In genomic region chr12:124819525-124819924, GRCh38 we compare ENCODE assay signal across 30 cellular contexts.
"Had no signal": no experiment of that assay in that cellular context is flagged by ENCODE, and none has a peak within 500 bp of the region (broad histone marks: within the 10 kb centered on the region; RNA-seq: fewer than 3 reads in every experiment).

No MANE protein-coding gene starts in this region.

- ATAC-seq: activated CD8-positive, alpha-beta T cell treated with anti-CD3 and anti-CD28 coated beads for 36 hours; body of pancreas; Panc1 had no signal

- H3K36me3 ChIP-seq: breast epithelium, MG63 had no signal

- H3K27ac Mint-ChIP-seq: activated CD8-positive, alpha-beta T cell treated with anti-CD3 and anti-CD28 coated beads for 36 hours; activated naive CD4-positive, alpha-beta T cell treated with anti-CD3 and anti-CD28 coated beads, Interleukin-2, amount 50 U/mL, for 24 hours; activated naive CD8-positive, alpha-beta T cell treated with anti-CD3 and anti-CD28 coated beads, Interleukin-2, amount 10 ng/mL, durations not matched to agents 7 days and 5 days; activated T-cell treated with anti-CD3 and anti-CD28 coated beads, Interleukin-2, amount 50 U/mL, for 24 hours; activated T-helper 2 cell treated with anti-CD3 and anti-CD28 coated beads, Interferon-gamma antibody, Interleukin-2, Interleukin-4, amounts not matched to agents 10 μg/mL and 5 μg/mL and 100 μg/mL, durations not matched to agents 14 hours and 24 hours and 36 hours; T-helper 1 cell treated with Interleukin-12 subunit alpha and Interleukin-12 subunit beta and Interleukin-4 antibody, amounts not matched to agents 30 μg/mL and 1 μg/mL, for 36 hours; T-helper 2 cell treated with Interferon-gamma antibody and Interleukin-4, amounts not matched to agents 5 μg/mL and 100 μg/mL, for 36 hours had no signal

- H3K4me3 Mint-ChIP-seq: activated CD8-positive, alpha-beta T cell treated with anti-CD3 and anti-CD28 coated beads for 36 hours; activated naive CD4-positive, alpha-beta T cell treated with anti-CD3 and anti-CD28 coated beads, Interleukin-2, amount 50 U/mL, for 24 hours; activated naive CD8-positive, alpha-beta T cell treated with anti-CD3 and anti-CD28 coated beads, Interleukin-2, amount 10 ng/mL, durations not matched to agents 7 days and 5 days; activated T-cell treated with anti-CD3 and anti-CD28 coated beads, Interleukin-2, amount 50 U/mL, for 24 hours; T-helper 1 cell treated with Interleukin-12 subunit alpha and Interleukin-12 subunit beta and Interleukin-4 antibody, amounts not matched to agents 30 μg/mL and 1 μg/mL, for 36 hours; T-helper 2 cell treated with Interferon-gamma antibody and Interleukin-4, amounts not matched to agents 5 μg/mL and 100 μg/mL, for 36 hours had no signal

- H3K27me3 Mint-ChIP-seq: activated CD8-positive, alpha-beta T cell treated with anti-CD3 and anti-CD28 coated beads for 36 hours; activated naive CD4-positive, alpha-beta T cell treated with anti-CD3 and anti-CD28 coated beads, Interleukin-2, amount 50 U/mL, for 24 hours; activated naive CD8-positive, alpha-beta T cell treated with anti-CD3 and anti-CD28 coated beads, Interleukin-2, amount 10 ng/mL, durations not matched to agents 7 days and 5 days; activated T-cell treated with anti-CD3 and anti-CD28 coated beads, Interleukin-2, amount 50 U/mL, for 24 hours had no signal

- H3K4me1 Mint-ChIP-seq: activated naive CD4-positive, alpha-beta T cell treated with anti-CD3 and anti-CD28 coated beads, Interleukin-2, amount 50 U/mL, for 24 hours had no signal

- H3K4me1 ChIP-seq: breast epithelium had no signal

- H3K9me3 ChIP-seq: body of pancreas, breast epithelium, MG63, SJCRH30 had no signal

- DNase-seq: activated CD4-positive, alpha-beta T cell treated with anti-CD3 and anti-CD28 coated beads for 1 hour; activated CD4-positive, alpha-beta T cell treated with anti-CD3 and anti-CD28 coated beads for 48 hours; activated CD4-positive, CD25-positive, alpha-beta regulatory T cell; activated CD8-positive, alpha-beta T cell treated with anti-CD3 and anti-CD28 coated beads for 36 hours; activated gamma-delta T cell; activated naive CD4-positive, alpha-beta T cell treated with Interleukin-2 at 50 U/mL for 16 hours; activated naive CD8-positive, alpha-beta T cell treated with anti-CD3 and anti-CD28 coated beads, Interleukin-2, amount 10 ng/mL, durations not matched to agents 7 days and 5 days; activated T-cell treated with anti-CD3 and anti-CD28 coated beads, Interleukin-2, amount 50 U/mL, for 24 hours; body of pancreas; Kasumi-1; KG1; MG63; NCI-H1048; NCI-H1105 treated with DMSO at 0.1 percent for 48 hours; NCI-H1436; NCI-H1694; NCI-H1930; NCI-H2081 treated with DMSO at 0.1 percent for 48 hours; NCI-H345; NCI-H524 treated with DMSO at 0.1 percent for 48 hours; SHP77; SJCRH30 had no signal

- H3K4me3 ChIP-seq: body of pancreas, breast epithelium, MG63, SJCRH30, SK-N-MC had no signal

- H3K27me3 ChIP-seq: body of pancreas, breast epithelium, MG63, SJCRH30 had no signal

- H3K36me3 Mint-ChIP-seq: activated naive CD4-positive, alpha-beta T cell treated with anti-CD3 and anti-CD28 coated beads, Interleukin-2, amount 50 U/mL, for 24 hours; activated naive CD8-positive, alpha-beta T cell treated with anti-CD3 and anti-CD28 coated beads, Interleukin-2, amount 10 ng/mL, durations not matched to agents 7 days and 5 days had no signal

- H3K27ac ChIP-seq: body of pancreas, breast epithelium, SJCRH30, SK-N-MC, VCaP had no signal

- H3K9me3 Mint-ChIP-seq: activated CD8-positive, alpha-beta T cell treated with anti-CD3 and anti-CD28 coated beads for 36 hours; activated naive CD4-positive, alpha-beta T cell treated with anti-CD3 and anti-CD28 coated beads, Interleukin-2, amount 50 U/mL, for 24 hours; activated naive CD8-positive, alpha-beta T cell treated with anti-CD3 and anti-CD28 coated beads, Interleukin-2, amount 10 ng/mL, durations not matched to agents 7 days and 5 days; activated T-cell treated with anti-CD3 and anti-CD28 coated beads, Interleukin-2, amount 50 U/mL, for 24 hours; activated T-helper 2 cell treated with anti-CD3 and anti-CD28 coated beads, Interferon-gamma antibody, Interleukin-2, Interleukin-4, amounts not matched to agents 10 μg/mL and 5 μg/mL and 100 μg/mL, durations not matched to agents 14 hours and 24 hours and 36 hours; T-helper 1 cell treated with Interleukin-12 subunit alpha and Interleukin-12 subunit beta and Interleukin-4 antibody, amounts not matched to agents 30 μg/mL and 1 μg/mL, for 36 hours; T-helper 2 cell treated with Interferon-gamma antibody and Interleukin-4, amounts not matched to agents 5 μg/mL and 100 μg/mL, for 36 hours had no signal
